In the genomic region with DNA sequence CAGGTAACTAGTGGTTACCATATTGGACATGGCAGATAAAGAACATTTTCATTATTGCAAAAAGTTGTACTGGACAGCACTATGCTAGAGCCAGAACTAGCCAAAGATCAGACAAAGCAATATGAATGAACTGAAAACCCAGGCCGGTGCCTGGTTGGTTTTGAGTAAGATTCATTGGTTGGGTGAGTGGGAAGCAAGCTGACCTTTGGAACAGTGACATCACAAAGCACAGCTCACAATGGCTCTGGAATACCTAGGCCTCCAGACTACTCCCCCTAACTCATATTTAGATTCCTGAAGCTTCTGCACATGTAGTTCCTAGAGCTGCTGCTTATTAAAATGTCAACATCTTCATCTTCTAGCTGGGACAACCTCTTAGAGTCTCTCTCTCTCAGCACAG, we compare ENCODE assay signal across 1 cellular context.
A peak's percentile ranks its signal among the peaks of the same experiment; 100 is the strongest.
TF ChIP-seq lines count a peak whose summit lies in the region.

TSS of gene TMCO2 (plus strand) at position 283 of the 400 bp plus-strand sequence. CDS start at position 340, 57 bp downstream.

TF ChIP-seq in HepG2, 621 proteins besides CTCF, POLR2A, EP300 and RAD21 (continued from another document):
- TF ChIP-seq, protein P1, sequence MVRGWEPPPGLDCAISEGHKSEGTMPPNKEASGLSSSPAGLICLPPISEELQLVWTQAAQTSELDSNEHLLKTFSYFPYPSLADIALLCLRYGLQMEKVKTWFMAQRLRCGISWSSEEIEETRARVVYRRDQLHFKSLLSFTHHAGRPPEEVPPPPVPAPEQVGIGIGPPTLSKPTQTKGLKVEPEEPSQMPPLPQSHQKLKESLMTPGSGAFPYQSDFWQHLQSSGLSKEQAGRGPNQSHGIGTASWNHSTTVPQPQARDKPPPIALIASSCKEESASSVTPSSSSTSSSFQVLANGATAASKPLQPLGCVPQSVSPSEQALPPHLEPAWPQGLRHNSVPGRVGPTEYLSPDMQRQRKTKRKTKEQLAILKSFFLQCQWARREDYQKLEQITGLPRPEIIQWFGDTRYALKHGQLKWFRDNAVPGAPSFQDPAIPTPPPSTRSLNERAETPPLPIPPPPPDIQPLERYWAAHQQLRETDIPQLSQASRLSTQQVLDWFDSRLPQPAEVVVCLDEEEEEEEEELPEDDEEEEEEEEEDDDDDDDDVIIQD (CRISPR knock-in tag; IDR thresholded peaks at IDR 0.05; ENCODE audit: low read depth): peak; percentile 49; the same call in 1 of the 2 replicates
- TF ChIP-seq PHB2 (IDR thresholded peaks at IDR 0.05; ENCODE audit: partially characterized antibody): no peak
- TF ChIP-seq ZFAT (CRISPR knock-in tag; conservative IDR thresholded peaks at IDR 0.05): no peak
- no peak for TF ChIP-seq ZNF232 (CRISPR knock-in tag; IDR thresholded peaks at IDR 0.05; ENCODE audit: borderline replicate concordance)
- peak; percentile 51; the same call in 1 of the 2 replicates for TF ChIP-seq SOX5 (CRISPR knock-in tag; IDR thresholded peaks at IDR 0.05; ENCODE audit: borderline replicate concordance)
- TF ChIP-seq HNF4G (IDR thresholded peaks at IDR 0.05; ENCODE audit: borderline replicate concordance, low read depth, low read length): peak; percentile 80
- no peak; the same call in 1 of the 2 replicates for TF ChIP-seq HNF4G (CRISPR knock-in tag; IDR thresholded peaks at IDR 0.05; ENCODE audit: borderline replicate concordance, low read depth)
- TF ChIP-seq MAFG (CRISPR knock-in tag; IDR thresholded peaks at IDR 0.05): no peak
- no peak for TF ChIP-seq NFATC3 (CRISPR knock-in tag; IDR thresholded peaks at IDR 0.05)
- peak; percentile 9; the same call in 1 of the 2 replicates for TF ChIP-seq BCL6 (CRISPR knock-in tag; IDR thresholded peaks at IDR 0.05)
- no peak for TF ChIP-seq ZNF24 (IDR thresholded peaks at IDR 0.05)
- peak; percentile 54 for TF ChIP-seq ATF1 (CRISPR knock-in tag; IDR thresholded peaks at IDR 0.05)
- TF ChIP-seq ZNF350 (CRISPR knock-in tag; IDR thresholded peaks at IDR 0.05; ENCODE audit: borderline replicate concordance, low read depth): no peak
- TF ChIP-seq KMT2A (CRISPR knock-in tag; IDR thresholded peaks at IDR 0.05): no peak
- TF ChIP-seq ZNF333 (CRISPR knock-in tag; IDR thresholded peaks at IDR 0.05; ENCODE audit: borderline replicate concordance): no peak
- TF ChIP-seq KLF12 (CRISPR knock-in tag; IDR thresholded peaks at IDR 0.05; ENCODE audit: borderline replicate concordance): no peak
- TF ChIP-seq FOXP1 (IDR thresholded peaks at IDR 0.05): no peak
- TF ChIP-seq FOXP1 (CRISPR knock-in tag; IDR thresholded peaks at IDR 0.05): no peak
- TF ChIP-seq ZMAT3 (CRISPR knock-in tag; conservative IDR thresholded peaks at IDR 0.05): no peak
- peak; percentile 22; the same call in 1 of the 2 replicates for TF ChIP-seq SPEN (CRISPR knock-in tag; IDR thresholded peaks at IDR 0.05; ENCODE audit: low read depth)
- TF ChIP-seq, protein P2, sequence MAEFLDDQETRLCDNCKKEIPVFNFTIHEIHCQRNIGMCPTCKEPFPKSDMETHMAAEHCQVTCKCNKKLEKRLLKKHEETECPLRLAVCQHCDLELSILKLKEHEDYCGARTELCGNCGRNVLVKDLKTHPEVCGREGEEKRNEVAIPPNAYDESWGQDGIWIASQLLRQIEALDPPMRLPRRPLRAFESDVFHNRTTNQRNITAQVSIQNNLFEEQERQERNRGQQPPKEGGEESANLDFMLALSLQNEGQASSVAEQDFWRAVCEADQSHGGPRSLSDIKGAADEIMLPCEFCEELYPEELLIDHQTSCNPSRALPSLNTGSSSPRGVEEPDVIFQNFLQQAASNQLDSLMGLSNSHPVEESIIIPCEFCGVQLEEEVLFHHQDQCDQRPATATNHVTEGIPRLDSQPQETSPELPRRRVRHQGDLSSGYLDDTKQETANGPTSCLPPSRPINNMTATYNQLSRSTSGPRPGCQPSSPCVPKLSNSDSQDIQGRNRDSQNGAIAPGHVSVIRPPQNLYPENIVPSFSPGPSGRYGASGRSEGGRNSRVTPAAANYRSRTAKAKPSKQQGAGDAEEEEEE (CRISPR knock-in tag; IDR thresholded peaks at IDR 0.05; ENCODE audit: borderline replicate concordance): no peak
- TF ChIP-seq LCORL (IDR thresholded peaks at IDR 0.05): no peak
- 0 out of 2 replicates have a peak, but pooled peaks have one; percentile 30 for TF ChIP-seq LCORL (CRISPR knock-in tag; IDR thresholded peaks at IDR 0.05)
- TF ChIP-seq NAIF1 (CRISPR knock-in tag; IDR thresholded peaks at IDR 0.05; ENCODE audit: borderline replicate concordance): 0 out of 2 replicates have a peak, but pooled peaks have one; percentile 45
- TF ChIP-seq ZNF83 (CRISPR knock-in tag; IDR thresholded peaks at IDR 0.05; ENCODE audit: borderline replicate concordance): no peak
- TF ChIP-seq BRD4 (CRISPR knock-in tag; IDR thresholded peaks at IDR 0.05): no peak
- TF ChIP-seq CREM (IDR thresholded peaks at IDR 0.05): peak; percentile 54; the same call in 1 of the 2 replicates
- TF ChIP-seq CREM (CRISPR knock-in tag; IDR thresholded peaks at IDR 0.05): no peak
- TF ChIP-seq, protein P3, sequence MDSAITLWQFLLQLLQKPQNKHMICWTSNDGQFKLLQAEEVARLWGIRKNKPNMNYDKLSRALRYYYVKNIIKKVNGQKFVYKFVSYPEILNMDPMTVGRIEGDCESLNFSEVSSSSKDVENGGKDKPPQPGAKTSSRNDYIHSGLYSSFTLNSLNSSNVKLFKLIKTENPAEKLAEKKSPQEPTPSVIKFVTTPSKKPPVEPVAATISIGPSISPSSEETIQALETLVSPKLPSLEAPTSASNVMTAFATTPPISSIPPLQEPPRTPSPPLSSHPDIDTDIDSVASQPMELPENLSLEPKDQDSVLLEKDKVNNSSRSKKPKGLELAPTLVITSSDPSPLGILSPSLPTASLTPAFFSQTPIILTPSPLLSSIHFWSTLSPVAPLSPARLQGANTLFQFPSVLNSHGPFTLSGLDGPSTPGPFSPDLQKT (CRISPR knock-in tag; IDR thresholded peaks at IDR 0.05; ENCODE audit: borderline replicate concordance): no peak
- 0 out of 2 replicates have a peak, but pooled peaks have one; percentile 44 for TF ChIP-seq ZMYM4 (CRISPR knock-in tag; IDR thresholded peaks at IDR 0.05)
- no peak for TF ChIP-seq SOX13 (IDR thresholded peaks at IDR 0.05)
- peak in 1 of 2 experiments; percentile 78; a peak in 2 of 4 replicates for TF ChIP-seq SOX13 (CRISPR knock-in tag; conservative IDR thresholded peaks at IDR 0.05 in 1 of 2, IDR thresholded peaks at IDR 0.05 in 1 of 2)
- no peak for TF ChIP-seq ZNF7 (CRISPR knock-in tag; IDR thresholded peaks at IDR 0.05)
- peak; percentile 47 for TF ChIP-seq TEAD3 (CRISPR knock-in tag; optimal IDR thresholded peaks at IDR 0.05; ENCODE audit: borderline replicate concordance)
- TF ChIP-seq FOXA3 (CRISPR knock-in tag; IDR thresholded peaks at IDR 0.05): no peak
- TF ChIP-seq GPN1 (CRISPR knock-in tag; IDR thresholded peaks at IDR 0.05; ENCODE audit: borderline replicate concordance): no peak
